In the genomic region with DNA sequence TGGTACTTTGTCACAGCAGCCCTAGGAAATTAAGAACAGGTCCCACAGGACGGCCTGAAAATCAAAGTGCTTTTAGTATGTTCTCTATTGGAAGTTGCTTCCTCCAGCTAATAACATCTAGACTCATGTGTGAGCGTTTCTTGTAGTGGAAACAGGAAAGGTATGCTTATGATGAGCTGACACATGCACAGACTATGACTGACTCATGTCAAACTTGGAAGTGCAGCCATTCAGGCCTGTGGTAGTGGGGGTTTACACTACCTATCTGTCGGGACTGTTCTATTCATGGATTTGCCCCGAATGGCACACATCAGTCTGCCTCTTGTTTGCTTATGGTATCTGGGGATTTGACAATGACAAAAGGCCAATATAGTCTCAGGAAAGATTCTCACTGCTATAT, we compare ENCODE assay signal across 17 cellular contexts.
DNase-seq lines count a peak whose midpoint lies in the region; ATAC-seq and TF ChIP-seq lines count a peak whose summit lies in the region.
"Had no signal": no experiment of that assay in that cellular context is flagged by ENCODE, and none has a peak within 500 bp of the region (broad histone marks: within the 10 kb centered on the region; RNA-seq: fewer than 3 reads in every experiment).

No MANE protein-coding gene starts in this region.

- H3K27me3 ChIP-seq in mesenchymal stem cell (ENCODE audit: control insufficient read depth in 1 of 2, insufficient read depth in 1 of 2, low read length in 2 of 2) = no peaks in the 10 kb centered on the region

- H3K4me1 Mint-ChIP-seq in activated CD8-positive, alpha-beta T cell treated with anti-CD3 and anti-CD28 coated beads for 36 hours (ENCODE audit: low read depth) = no peaks in the 10 kb centered on the region
- H3K4me1 Mint-ChIP-seq: activated B cell treated with CpG ODN at 0.5 μM for 24 hours had no signal

- no peak overlapping the region for H3K9ac ChIP-seq in mesenchymal stem cell (ENCODE audit: low read length)

- TF ChIP-seq CTCF in astrocyte of the spinal cord (IDR thresholded peaks at IDR 0.05; ENCODE audit: low read depth, low read length) (no peak), coronary artery (IDR thresholded peaks at IDR 0.05) (no peak)
- no peak for TF ChIP-seq CTCF in activated CD8-positive, alpha-beta T cell treated with anti-CD3 and anti-CD28 coated beads for 36 hours (IDR thresholded peaks at IDR 0.05)

- H2BK12ac ChIP-seq in mesenchymal stem cell (ENCODE audit: low read length in 2 of 2) = no peak overlapping the region

- H3K4me3 ChIP-seq in astrocyte of the spinal cord (ENCODE audit: low read depth, low read length) (no peak overlapping the region), mesenchymal stem cell (ENCODE audit: insufficient read depth in 1 of 2, low read depth in 1 of 2, low read length in 2 of 2) (no peak overlapping the region), coronary artery (no peak overlapping the region)

- H2AK5ac ChIP-seq in mesenchymal stem cell (ENCODE audit: low read length, severe bottlenecking) = no peak overlapping the region

- no peak overlapping the region for H3K4ac ChIP-seq in mesenchymal stem cell (ENCODE audit: low read depth in 1 of 2, low read length in 2 of 2)

- no peaks in the 10 kb centered on the region for H3K36me3 Mint-ChIP-seq in activated CD8-positive, alpha-beta T cell treated with anti-CD3 and anti-CD28 coated beads for 36 hours (ENCODE audit: low read depth)
- H3K36me3 Mint-ChIP-seq: type B pancreatic cell had no signal

- in situ Hi-C loops in astrocyte of the spinal cord (cut with HindIII; ENCODE audit: low sequenced_read_pairs) = no loop called here

- no peak overlapping the region for H4K8ac ChIP-seq in mesenchymal stem cell (ENCODE audit: low read length)

- H2BK5ac ChIP-seq in mesenchymal stem cell (ENCODE audit: low read depth, low read length, poor library complexity, severe bottlenecking) = no peak overlapping the region

- no peak overlapping the region for H3K18ac ChIP-seq in mesenchymal stem cell (ENCODE audit: low read depth in 1 of 2, low read length in 2 of 2)

- H3K36me3 ChIP-seq in mesenchymal stem cell (ENCODE audit: control insufficient read depth in 1 of 2, insufficient read depth in 2 of 2, low read depth in 1 of 2, low read length in 2 of 2) = no peaks in the 10 kb centered on the region

- no peaks in the 10 kb centered on the region for H3K9me3 ChIP-seq in mesenchymal stem cell (ENCODE audit: control insufficient read depth, low read length)

- POLR2A ChIA-PET in activated CD8-positive, alpha-beta T cell treated with anti-CD3 and anti-CD28 coated beads for 36 hours (lab: Charles Lee) = interaction anchor here (1.0 kb wide), 2 partner anchors 18 to 29 kb away, joined by 3 read pairs; no protein-coding TSS in a partner anchor

- 41% methylated on average over 4 of the region's 4 CpGs for WGBS in mesenchymal stem cell

- no peak overlapping the region for H2AFZ ChIP-seq in mesenchymal stem cell (ENCODE audit: low read depth, low read length)

- H3K27me3 Mint-ChIP-seq in activated CD8-positive, alpha-beta T cell treated with anti-CD3 and anti-CD28 coated beads for 36 hours = peaks cover 3% of the 10 kb centered on the region
- H3K27me3 Mint-ChIP-seq: dendritic cell treated with granulocyte-macrophage colony-stimulating factor and Interleukin-4, amounts not matched to agents 40 ng/mL and 50 ng/mL, for 4 days; type B pancreatic cell had no signal

- no peak overlapping the region for H2BK15ac ChIP-seq in mesenchymal stem cell (ENCODE audit: low read depth, poor library complexity, severe bottlenecking)

- no peak overlapping the region for H3K4me2 ChIP-seq in mesenchymal stem cell (ENCODE audit: low read length, poor library complexity, severe bottlenecking)

- no peak overlapping the region for H3K4me3 Mint-ChIP-seq in activated CD8-positive, alpha-beta T cell treated with anti-CD3 and anti-CD28 coated beads for 36 hours
- H3K4me3 Mint-ChIP-seq: activated B cell treated with CpG ODN at 0.5 μM for 24 hours; dendritic cell treated with granulocyte-macrophage colony-stimulating factor and Interleukin-4, amounts not matched to agents 40 ng/mL and 50 ng/mL, for 4 days; HFFc6; type B pancreatic cell had no signal

- no peak overlapping the region for H4K91ac ChIP-seq in mesenchymal stem cell (ENCODE audit: low read length)

- no peak overlapping the region for H3K23ac ChIP-seq in mesenchymal stem cell (ENCODE audit: low read length in 2 of 2)

- intact Hi-C loops in activated CD8-positive, alpha-beta T cell treated with anti-CD3 and anti-CD28 coated beads for 36 hours (cut with micrococcal nuclease) = no loop called here

- H3K27ac Mint-ChIP-seq in activated CD8-positive, alpha-beta T cell treated with anti-CD3 and anti-CD28 coated beads for 36 hours = no peak overlapping the region
- H3K27ac Mint-ChIP-seq: activated B cell treated with CpG ODN at 0.5 μM for 24 hours; dendritic cell treated with granulocyte-macrophage colony-stimulating factor and Interleukin-4, amounts not matched to agents 40 ng/mL and 50 ng/mL, for 4 days; HFFc6; type B pancreatic cell had no signal

- H3K27ac ChIP-seq in mesenchymal stem cell (ENCODE audit: low read length, poor library complexity, severe bottlenecking) (no peak overlapping the region), coronary artery (no peak overlapping the region)

- ATAC-seq in activated CD8-positive, alpha-beta T cell treated with anti-CD3 and anti-CD28 coated beads for 36 hours = no peak
- ATAC-seq in HG02798 (IDR thresholded peaks at IDR 0.05; ENCODE audit: poor library complexity, unreplicated experiment) = no peak

- DNase-seq in EH (ENCODE audit: low read depth) (peak; percentile 69), NCI-H226 (peak; percentile 68), astrocyte of the spinal cord (ENCODE audit: low read depth, low spot score) (peak; percentile 38), mesenchymal stem cell (peak; percentile 26), cerebellum (ENCODE audit: low spot score) (no peak), coronary artery (ENCODE audit: low spot score) (no peak)
- DNase-seq in activated CD8-positive, alpha-beta T cell treated with anti-CD3 and anti-CD28 coated beads for 36 hours = no peak
- DNase-seq: activated B cell treated with CpG ODN at 0.5 μM for 24 hours; HFFc6; Karpas-422; NCI-H1436; NCI-H510A treated with DMSO at 0.1 percent for 48 hours; small intestine; stimulated activated naive CD4-positive, alpha-beta T cell had no signal

- H3K4me1 ChIP-seq in mesenchymal stem cell (ENCODE audit: control insufficient read depth, insufficient read depth, low read depth, low read length) = peaks cover 3% of the 10 kb centered on the region

- H3K14ac ChIP-seq in mesenchymal stem cell (ENCODE audit: low read length in 2 of 2) = no peak overlapping the region

- CTCF ChIA-PET in activated CD8-positive, alpha-beta T cell treated with anti-CD3 and anti-CD28 coated beads for 36 hours (lab: Charles Lee) = no interaction called here

- H2BK120ac ChIP-seq in mesenchymal stem cell (ENCODE audit: low read depth, low read length) = no peak overlapping the region

- no peaks in the 10 kb centered on the region for H3K79me1 ChIP-seq in mesenchymal stem cell (replicated peaks; ENCODE audit: low read length, poor library complexity, severe bottlenecking)

- H3K9me3 Mint-ChIP-seq in activated CD8-positive, alpha-beta T cell treated with anti-CD3 and anti-CD28 coated beads for 36 hours = no peaks in the 10 kb centered on the region
- H3K9me3 Mint-ChIP-seq: activated B cell treated with CpG ODN at 0.5 μM for 24 hours; dendritic cell treated with granulocyte-macrophage colony-stimulating factor and Interleukin-4, amounts not matched to agents 40 ng/mL and 50 ng/mL, for 4 days; HFFc6 had no signal

Comparison
In these comparisons a context has a peak if more than half of its experiments do, and no peak if none do; other contexts are left out.
1. DNase-seq: peak in EH (single experiment), NCI-H226 (single experiment), astrocyte of the spinal cord (single experiment) and mesenchymal stem cell (single experiment); none in cerebellum (single experiment), coronary artery (single experiment) and activated CD8-positive, alpha-beta T cell treated with anti-CD3 and anti-CD28 coated beads for 36 hours (single experiment).